27 cellular contexts compared by ENCODE assay signal in genomic region chr3:65880350-65880749, GRCh38.
"Had no signal": no experiment of that assay in that cellular context is flagged by ENCODE, and none has a peak within 500 bp of the region (broad histone marks: within the 10 kb centered on the region; RNA-seq: fewer than 3 reads in every experiment).

No MANE protein-coding gene starts in this region.

- H3K36me3 ChIP-seq: gastrocnemius medialis, ovary, suprapubic skin, transverse colon, upper lobe of right lung, uterus had no signal

- ATAC-seq: gastrocnemius medialis; left lobe of liver; naive thymus-derived CD4-positive, alpha-beta T cell; psoas muscle; right cardiac atrium; stimulated activated naive CD8-positive, alpha-beta T cell treated with anti-CD3 and anti-CD28 coated beads, Interleukin-15, amount 100 ng/mL, for 72 hours; upper lobe of right lung had no signal

- H3K9me3 ChIP-seq: gastrocnemius medialis, ovary, psoas muscle, suprapubic skin, transverse colon, upper lobe of right lung, uterus had no signal

- H3K4me3 ChIP-seq: dorsolateral prefrontal cortex, gastrocnemius medialis, lung, ovary, psoas muscle, skin epidermis, suprapubic skin, transverse colon, upper lobe of right lung, uterus had no signal

- H3K27me3 ChIP-seq: dorsolateral prefrontal cortex, gastrocnemius medialis, ovary, suprapubic skin, transverse colon, upper lobe of right lung, uterus had no signal

- DNase-seq: dorsolateral prefrontal cortex; effector CD4-positive, alpha-beta T cell; foreskin fibroblast; gastrocnemius medialis; head of caudate nucleus; kidney; midbrain; naive thymus-derived CD4-positive, alpha-beta T cell; nephron progenitor cell; occipital lobe; ovary; posterior cingulate gyrus; psoas muscle; right cardiac atrium; stimulated activated CD4-positive, alpha-beta T cell treated with anti-CD3 and anti-CD28 coated beads, Interleukin-1b, Interleukin-23, amount 100 ng/mL, for 48 hours; stimulated activated CD4-positive, alpha-beta T cell treated with anti-CD3 and anti-CD28 coated beads, Interleukin-4, amount 100 ng/mL, for 1 hour; stimulated activated CD8-positive, alpha-beta memory T cell treated with anti-CD3 and anti-CD28 coated beads, Interleukin-4, amount 100 ng/mL, for 48 hours; stimulated activated naive CD4-positive, alpha-beta T cell; stimulated activated naive CD8-positive, alpha-beta T cell treated with anti-CD3 and anti-CD28 coated beads, Interleukin-15, amount 100 ng/mL, for 72 hours; transverse colon; upper lobe of right lung; uterus had no signal

- H3K4me1 ChIP-seq: uterus had no signal

- H3K27ac ChIP-seq: dorsolateral prefrontal cortex, gastrocnemius medialis, ovary, psoas muscle, skin epidermis, suprapubic skin, transverse colon, uterus had no signal

- FAIRE-seq: colon, kidney had no signal
